1 cellular context compared by ENCODE assay signal in the genomic region with DNA sequence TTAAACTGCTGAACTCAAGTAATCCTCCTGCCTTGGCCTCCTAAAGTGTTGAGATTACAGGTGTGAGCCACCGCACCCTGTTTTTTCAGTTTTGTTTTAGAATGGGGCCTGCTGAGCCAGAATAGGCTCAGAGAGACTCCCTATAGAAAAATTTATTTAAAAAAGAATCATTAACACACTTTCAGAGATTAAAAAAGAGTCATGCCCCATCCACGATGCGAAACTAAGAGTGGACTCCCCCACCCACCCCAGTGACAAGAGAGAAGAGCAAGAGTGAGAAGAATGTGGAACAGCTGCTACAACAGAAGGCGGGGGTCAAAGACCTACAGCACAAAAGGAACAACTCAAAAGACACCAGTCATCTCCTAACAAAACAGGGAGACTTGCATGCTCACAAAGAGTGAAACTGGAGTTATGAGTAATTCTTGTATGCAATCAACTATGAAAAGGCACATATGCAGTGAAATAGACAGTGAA.
TF ChIP-seq lines count a peak whose summit lies in the region.

No MANE protein-coding gene starts in this region.

TF ChIP-seq in IMR-90, 13 proteins besides CTCF, POLR2A, EP300 and RAD21 (continued from another document):
- TF ChIP-seq CHD1 (IDR thresholded peaks at IDR 0.05; ENCODE audit: low read depth, low read length) (no peak), FOS (IDR thresholded peaks at IDR 0.05; ENCODE audit: low read depth, low read length) (no peak), RCOR1 (IDR thresholded peaks at IDR 0.05; ENCODE audit: insufficient replicate concordance, low read length) (no peak), RFX5 (IDR thresholded peaks at IDR 0.05; ENCODE audit: low read depth, low read length) (no peak), MAZ (IDR thresholded peaks at IDR 0.05; ENCODE audit: borderline replicate concordance, low read depth, low read length) (no peak), MAFK (IDR thresholded peaks at IDR 0.05; ENCODE audit: low read depth, low read length) (no peak), SMC3 (IDR thresholded peaks at IDR 0.05; ENCODE audit: low read depth, low read length) (no peak), USF2 (IDR thresholded peaks at IDR 0.05; ENCODE audit: low read depth, low read length) (no peak), MXI1 (IDR thresholded peaks at IDR 0.05; ENCODE audit: borderline replicate concordance, low read depth, low read length) (no peak), BHLHE40 (IDR thresholded peaks at IDR 0.05; ENCODE audit: low read depth, low read length) (no peak)
